Comparison of ENCODE assay signal across 12 cellular contexts in the genomic region with DNA sequence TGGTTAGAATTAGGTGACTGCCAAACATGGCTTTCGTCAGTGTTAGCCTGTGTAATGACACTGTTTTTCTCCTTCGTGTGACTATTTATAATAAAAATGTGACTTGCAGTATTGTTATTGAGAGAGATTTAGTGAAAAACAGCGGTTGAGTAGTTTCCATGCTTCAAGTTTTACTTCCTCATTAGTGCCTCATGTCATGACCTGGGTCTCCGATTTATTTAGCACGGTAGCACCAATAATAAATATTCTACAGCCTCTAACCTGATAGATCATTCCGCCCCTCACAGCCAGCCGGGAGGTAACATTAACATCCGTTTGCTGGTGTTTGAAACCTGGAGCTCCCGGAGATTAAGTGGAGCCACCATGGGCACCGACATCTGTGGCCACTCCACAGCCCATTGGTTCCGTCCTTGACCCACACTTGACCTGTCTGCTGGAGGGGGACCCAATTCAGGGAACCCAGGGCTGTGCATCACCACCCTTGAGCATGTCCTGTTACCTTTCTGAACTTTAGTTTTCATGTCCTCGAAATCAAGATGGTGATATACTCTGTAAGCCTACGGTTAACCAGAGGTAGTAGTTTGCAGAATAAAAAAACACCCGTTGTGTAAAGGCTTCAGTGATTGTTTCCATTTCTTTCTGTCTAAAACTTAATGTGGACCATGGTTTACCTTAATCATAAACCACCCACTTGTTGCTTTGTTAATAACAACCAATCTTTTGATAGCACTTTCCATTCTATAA.
A peak's percentile ranks its signal among the peaks of the same experiment; 100 is the strongest.
DNase-seq lines count a peak whose midpoint lies in the region; ATAC-seq and TF ChIP-seq lines count a peak whose summit lies in the region.
"Had no signal": no experiment of that assay in that cellular context is flagged by ENCODE, and none has a peak within 500 bp of the region (broad histone marks: within the 10 kb centered on the region; RNA-seq: fewer than 3 reads in every experiment).

No MANE protein-coding gene starts in this region.

- ATAC-seq in GM18867 (IDR thresholded peaks at IDR 0.05; ENCODE audit: unreplicated experiment), result peak; percentile 74
- ATAC-seq in GM21723 (IDR thresholded peaks at IDR 0.05; ENCODE audit: unreplicated experiment), result peak; percentile 62
- ATAC-seq in HG03442 (IDR thresholded peaks at IDR 0.05; ENCODE audit: unreplicated experiment), result peak; percentile 54
- peak; percentile 92 for ATAC-seq in memory B cell (ENCODE audit: low read depth)
- ATAC-seq in omental fat pad (ENCODE audit: low FRiP score), result no peak
- ATAC-seq in left lung, result no peak

- H3K4me3 ChIP-seq in left lung, result no peak overlapping the region
- H3K4me3 ChIP-seq: HAP-1 had no signal

- intact Hi-C loops in left lung (cut with DNase I), result no loop called here

- H3K9me3 ChIP-seq in left lung, result no peaks in the 10 kb centered on the region
- H3K9me3 ChIP-seq: HAP-1 had no signal

- no peak overlapping the region for H3K27ac ChIP-seq in left lung
- H3K27ac ChIP-seq: epithelial cell of prostate had no signal

- no peaks in the 10 kb centered on the region for H3K27me3 ChIP-seq in left lung

- peaks cover 42% of the 10 kb centered on the region for H3K4me1 Mint-ChIP-seq in memory B cell

- DNase-seq in memory B cell (ENCODE audit: low spot score in 2 of 2) (peak; percentile 18 to 20), UCSD-AML1 (lab: John Stamatoyannopoulos, UW; ENCODE audit: unreplicated experiment) (no peak), omental fat pad (ENCODE audit: low spot score) (no peak), NCI-H748 (lab: John Stamatoyannopoulos, UW; ENCODE audit: unreplicated experiment) (no peak), left lung (no peak)
- DNase-seq: activated CD4-positive, alpha-beta T cell treated with anti-CD3 and anti-CD28 coated beads for 48 hours; kidney had no signal

- H3K4me1 ChIP-seq in left lung, result no peaks in the 10 kb centered on the region

- no peaks in the 10 kb centered on the region for H3K9me3 Mint-ChIP-seq in memory B cell

- peaks cover 16% of the 10 kb centered on the region for H3K36me3 Mint-ChIP-seq in memory B cell

- H3K4me3 Mint-ChIP-seq in memory B cell, result peak overlapping the region; percentile 71

- H3K27ac Mint-ChIP-seq in memory B cell, result peak overlapping the region; percentile 92

- H3K36me3 ChIP-seq in left lung, result peaks cover 0 to under 1% of the 10 kb centered on the region in 2 donors
- H3K36me3 ChIP-seq: HAP-1 had no signal

- no peaks in the 10 kb centered on the region for H3K27me3 Mint-ChIP-seq in memory B cell

- no peak for TF ChIP-seq CTCF in omental fat pad (IDR thresholded peaks at IDR 0.05)
- TF ChIP-seq CTCF in left lung (IDR thresholded peaks at IDR 0.05), result no peak

Comparison
In these comparisons a context has a peak if more than half of its experiments do, and no peak if none do; other contexts are left out.
1. ATAC-seq: peak in GM18867 (single experiment), GM21723 (single experiment), HG03442 (single experiment) and memory B cell (single experiment); none in omental fat pad (single experiment) and left lung (single experiment).
2. DNase-seq: peak in memory B cell (2 of 2); none in UCSD-AML1 (single experiment), omental fat pad (single experiment), NCI-H748 (single experiment) and left lung (0 of 2).